19 cellular contexts compared by ENCODE assay signal in the genomic region with DNA sequence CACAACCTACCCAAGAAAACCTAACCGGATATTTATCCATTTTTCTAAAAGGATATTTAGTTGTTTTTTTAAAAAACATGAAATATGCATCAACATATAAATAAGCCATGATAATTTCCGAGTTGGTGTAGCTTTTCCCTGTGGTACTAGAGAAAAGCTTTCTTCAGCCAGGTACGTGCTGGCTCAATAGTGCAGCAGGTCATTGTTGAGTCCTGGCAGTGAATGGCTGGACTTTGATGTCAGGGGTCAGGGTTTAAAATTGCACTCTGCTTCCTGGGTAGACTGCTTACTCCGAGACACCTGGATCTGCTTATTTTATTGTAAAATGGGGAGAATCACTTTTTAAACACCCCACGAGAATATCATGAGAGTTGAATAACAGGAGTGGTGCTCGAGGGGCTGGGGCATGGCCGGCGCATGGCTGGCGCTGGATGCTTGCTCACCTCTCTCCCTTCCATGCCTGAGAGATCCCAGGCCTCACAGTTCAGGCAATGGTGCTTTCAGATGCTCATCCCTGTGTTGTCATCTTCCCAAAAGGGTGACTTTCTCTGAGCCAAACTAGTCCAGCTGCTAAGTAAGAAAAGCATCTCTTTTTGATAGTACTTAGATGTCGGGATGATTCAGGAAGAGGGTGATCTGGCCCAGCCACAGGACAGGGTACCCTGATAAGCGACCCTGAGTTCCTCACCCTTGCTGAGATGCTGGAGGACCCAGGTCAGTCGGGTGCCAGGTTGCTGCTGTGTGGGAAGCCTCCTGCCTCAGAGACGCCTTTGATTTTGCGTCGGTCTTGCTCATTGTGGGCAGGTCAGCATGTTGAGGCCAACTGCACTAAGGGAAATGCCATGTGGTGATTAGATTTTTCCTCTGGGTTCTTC.
"Had no signal": no experiment of that assay in that cellular context is flagged by ENCODE, and none has a peak within 500 bp of the region (broad histone marks: within the 10 kb centered on the region; RNA-seq: fewer than 3 reads in every experiment).

No MANE protein-coding gene starts in this region.

- H3K36me3 ChIP-seq: esophagus muscularis mucosa, gastroesophageal sphincter, left ventricle myocardium inferior, thyroid gland had no signal

- H3K27ac ChIP-seq: dorsolateral prefrontal cortex, epithelial cell of prostate, esophagus muscularis mucosa, gastroesophageal sphincter, left ventricle myocardium inferior, psoas muscle, thyroid gland had no signal

- DNase-seq: cortex of kidney; dorsolateral prefrontal cortex; effector memory CD4-positive, alpha-beta T cell; glutamatergic neuron; left ventricle myocardium inferior; mesendoderm; nephron progenitor cell; psoas muscle; retina; stimulated activated CD4-positive, alpha-beta T cell treated with anti-CD3 and anti-CD28 coated beads, Interleukin-2, amount 100 ng/mL, for 24 hours; stimulated activated naive CD4-positive, alpha-beta T cell; thyroid gland had no signal

- H3K27me3 ChIP-seq: gastroesophageal sphincter, thyroid gland had no signal

- ATAC-seq: gastroesophageal sphincter; naive thymus-derived CD4-positive, alpha-beta T cell; psoas muscle; sciatic nerve had no signal

- FAIRE-seq: keratinocyte, urothelium cell line had no signal

- H3K4me1 ChIP-seq: psoas muscle had no signal

- H3K4me3 ChIP-seq: dorsolateral prefrontal cortex, esophagus muscularis mucosa, gastroesophageal sphincter, left ventricle myocardium inferior, psoas muscle, thyroid gland had no signal

- H3K9me3 ChIP-seq: esophagus muscularis mucosa, gastroesophageal sphincter, left ventricle myocardium inferior, psoas muscle, thyroid gland had no signal
